ENCODE assay signal across 8 cellular contexts in the genomic region with DNA sequence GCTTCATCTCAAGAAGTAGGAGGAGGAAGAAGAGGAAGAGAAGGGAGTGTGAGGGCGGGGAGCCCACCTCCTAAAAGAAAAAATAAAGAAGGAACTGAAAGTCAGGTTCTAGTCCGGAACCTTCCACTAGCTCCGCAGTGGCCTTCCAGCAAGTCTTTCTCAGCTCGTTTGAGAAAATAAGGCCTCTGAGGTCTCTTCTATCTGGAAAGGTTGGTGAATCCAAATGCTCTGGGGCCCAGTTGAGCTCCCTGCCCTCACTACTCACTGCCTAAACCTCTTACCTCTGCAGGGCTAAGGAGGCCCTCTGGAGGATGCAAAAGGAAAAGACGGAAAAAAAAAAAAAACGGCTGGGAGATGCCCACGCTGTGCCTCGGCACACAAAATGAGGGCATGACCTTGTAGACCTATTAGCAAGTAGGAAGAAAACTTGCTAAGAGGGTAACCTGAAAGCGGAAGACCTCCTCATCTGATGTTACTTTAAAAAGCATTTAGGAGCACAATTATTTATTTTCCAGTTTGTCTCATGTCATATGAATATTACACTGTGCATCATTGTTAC. TPM values are rescaled to one million over a fixed set of nuclear protein-coding genes. Genes with fewer than 3 reads are reported as not detected.
DNase-seq lines count a peak whose midpoint lies in the region; ATAC-seq and TF ChIP-seq lines count a peak whose summit lies in the region.

No MANE protein-coding gene starts in this region.

- H3K9me3 Mint-ChIP-seq in activated naive CD8-positive, alpha-beta T cell treated with anti-CD3 and anti-CD28 coated beads for 36 hours = peaks cover 1% of the 10 kb centered on the region

- H3K4me2 ChIP-seq in hepatocyte = no peak overlapping the region

- H3K27ac ChIP-seq in right atrium auricular region = no peak overlapping the region
- no peak overlapping the region for H3K27ac ChIP-seq in RWPE1
- H3K27ac ChIP-seq in hepatocyte = no peak overlapping the region

- peaks cover 12% of the 10 kb centered on the region for H3K4me1 Mint-ChIP-seq in activated naive CD8-positive, alpha-beta T cell treated with anti-CD3 and anti-CD28 coated beads for 36 hours

- H3K36me3 Mint-ChIP-seq in activated naive CD8-positive, alpha-beta T cell treated with anti-CD3 and anti-CD28 coated beads for 36 hours = no peaks in the 10 kb centered on the region

- H3K9me2 ChIP-seq in hepatocyte (replicated peaks; ENCODE audit: insufficient read depth) = no peaks in the 10 kb centered on the region

- no peaks in the 10 kb centered on the region for H3K27me3 Mint-ChIP-seq in activated naive CD8-positive, alpha-beta T cell treated with anti-CD3 and anti-CD28 coated beads for 36 hours

- 46% methylated on average over 9 of the region's 9 CpGs for WGBS in hepatocyte (ENCODE audit: low lambda C conversion rate, missing lambda C conversion rate)

- H3K4me3 Mint-ChIP-seq in activated naive CD8-positive, alpha-beta T cell treated with anti-CD3 and anti-CD28 coated beads for 36 hours = no peak overlapping the region

- H3K79me2 ChIP-seq in hepatocyte = no peaks in the 10 kb centered on the region

- no peaks in the 10 kb centered on the region for H3K4me1 ChIP-seq in right atrium auricular region
- H3K4me1 ChIP-seq in hepatocyte (ENCODE audit: insufficient read depth) = no peaks in the 10 kb centered on the region

- POLR2A ChIA-PET in RWPE1 (lab: Yijun Ruan, JAX; ENCODE audit: low non-redundant PET) = no interaction called here

- H3K9me3 ChIP-seq in right atrium auricular region (peaks cover 0 to 10% of the 10 kb centered on the region in 2 donors), hepatocyte (ENCODE audit: low read depth) (no peaks in the 10 kb centered on the region)

- H3K36me3 ChIP-seq in right atrium auricular region = no peaks in the 10 kb centered on the region
- no peaks in the 10 kb centered on the region for H3K36me3 ChIP-seq in hepatocyte (replicated peaks; ENCODE audit: insufficient read depth, low read depth)

- H4K20me1 ChIP-seq in hepatocyte (ENCODE audit: insufficient read depth, poor library complexity, severe bottlenecking) = no peaks in the 10 kb centered on the region

- intact Hi-C loops in Right ventricle myocardium inferior (cut with DNase I) = loop anchor here (5.0 to 10.0 kb wide), 2 partner anchors 259 to 587 kb away; no protein-coding TSS in a partner anchor

- no peak overlapping the region for H3K27ac Mint-ChIP-seq in activated naive CD8-positive, alpha-beta T cell treated with anti-CD3 and anti-CD28 coated beads for 36 hours

- peak; percentile 65 for ATAC-seq in Right ventricle myocardium inferior

- H3K4me3 ChIP-seq in right atrium auricular region (no peak overlapping the region), hepatocyte (no peak overlapping the region)

- CTCF ChIA-PET in RWPE1 (lab: Yijun Ruan, JAX) = interaction anchor here (0.5 to 1.3 kb wide), 10 partner anchors 10 to 733 kb away, joined by 3 to 10 read pairs (median 4); no protein-coding TSS in a partner anchor

- DNase-seq in Right ventricle myocardium inferior (ENCODE audit: missing footprints) = no peak
- no peak for DNase-seq in right atrium auricular region (ENCODE audit: low spot score)
- peak; percentile 66 for DNase-seq in HuH-7.5 (ENCODE audit: low spot score)
- DNase-seq in RWPE1 (ENCODE audit: low spot score) = peak; percentile 54
- peak; percentile 32 for DNase-seq in activated naive CD8-positive, alpha-beta T cell treated with anti-CD3 and anti-CD28 coated beads for 36 hours
- peak; percentile 56 for DNase-seq in hepatocyte (ENCODE audit: low spot score)
- peak; percentile 45 for DNase-seq in stimulated activated CD4-positive, alpha-beta T cell treated with anti-CD3 and anti-CD28 coated beads, Interleukin-1b, Interleukin-23, amount 100 ng/mL, for 48 hours
- DNase-seq in cerebellum (ENCODE audit: low spot score) = no peak

- H3K27me3 ChIP-seq in right atrium auricular region (no peaks in the 10 kb centered on the region), hepatocyte (no peaks in the 10 kb centered on the region)

- H2AFZ ChIP-seq in hepatocyte = no peak overlapping the region

- TF ChIP-seq CTCF in right atrium auricular region (IDR thresholded peaks at IDR 0.05) (peak in 1 of 2 donors; percentile 60), RWPE1 (conservative IDR thresholded peaks at IDR 0.05; ENCODE audit: low read depth) (peak; percentile 34; the same call in 1 of the 2 replicates), hepatocyte (IDR thresholded peaks at IDR 0.05; ENCODE audit: poor library complexity) (peak; percentile 52)

RNA-seq across cellular contexts. Expression of a gene that starts 35.9 kb away (rescaled TPM):
- total RNA-seq in Right ventricle myocardium inferior = 85.3 TPM
- 100 to 1,000 TPM; 125 to 132 TPM for total RNA-seq in right atrium auricular region
- 1 to 10 TPM; 1.3 to 1.6 TPM for total RNA-seq in activated naive CD8-positive, alpha-beta T cell treated with anti-CD3 and anti-CD28 coated beads for 36 hours
- 115 and 157 TPM in 2 replicates for total RNA-seq in hepatocyte
- polyA plus RNA-seq in hepatocyte = 337 and 359 TPM in 2 replicates
- total RNA-seq in cerebellum = 6.1 TPM

RNA-seq across cellular contexts. Expression of a gene that starts 44.2 kb away (rescaled TPM):
- total RNA-seq in Right ventricle myocardium inferior = 12.6 TPM
- total RNA-seq in right atrium auricular region = 10 to 100 TPM in 1 of 2 donors, 1 to 10 TPM in 1; 3.9 to 12.5 TPM
- 10 to 100 TPM; 16.7 to 17.4 TPM for total RNA-seq in activated naive CD8-positive, alpha-beta T cell treated with anti-CD3 and anti-CD28 coated beads for 36 hours
- total RNA-seq in hepatocyte = 72.6 and 77.2 TPM in 2 replicates
- polyA plus RNA-seq in hepatocyte = 19.1 and 22.0 TPM in 2 replicates
- 12.3 TPM for total RNA-seq in cerebellum

Comparison
In these comparisons a context has a peak if more than half of its experiments do, and no peak if none do; other contexts are left out.
1. DNase-seq: peak in HuH-7.5 (single experiment), RWPE1 (single experiment), activated naive CD8-positive, alpha-beta T cell treated with anti-CD3 and anti-CD28 coated beads for 36 hours (single experiment), hepatocyte (single experiment) and stimulated activated CD4-positive, alpha-beta T cell treated with anti-CD3 and anti-CD28 coated beads, Interleukin-1b, Interleukin-23, amount 100 ng/mL, for 48 hours (single experiment); none in Right ventricle myocardium inferior (single experiment), right atrium auricular region (single experiment) and cerebellum (single experiment).
2. RNA of a gene that starts 35.9 kb away (total RNA-seq): 115 to 157 TPM in hepatocyte, 125 to 132 TPM in right atrium auricular region and 85.3 TPM in Right ventricle myocardium inferior (single experiment); 6.1 TPM in cerebellum (single experiment) and 1.3 to 1.6 TPM in activated naive CD8-positive, alpha-beta T cell treated with anti-CD3 and anti-CD28 coated beads for 36 hours; every median in the first group is over 10 times any median in the second.